ENCODE assay signal across 13 cellular contexts in the genomic region with DNA sequence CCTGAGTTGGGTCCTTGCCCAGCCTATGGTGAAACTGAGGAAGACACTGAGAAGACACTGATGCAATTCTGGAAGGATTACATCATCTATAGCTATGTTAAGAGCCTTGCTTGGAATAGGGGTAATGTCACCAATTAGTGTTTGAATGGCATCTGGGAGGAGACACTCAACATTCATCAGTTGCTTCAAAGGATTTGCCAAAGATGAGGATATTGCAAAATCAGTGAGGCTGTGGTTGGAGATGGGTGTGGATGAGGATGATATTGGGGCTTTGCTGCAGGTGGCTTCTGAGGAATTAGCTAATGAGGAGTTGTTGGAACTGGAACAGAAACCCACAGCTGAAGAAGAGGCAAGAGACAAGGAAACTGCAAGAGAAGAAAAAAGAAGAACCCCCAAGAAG.
"Had no signal": no experiment of that assay in that cellular context is flagged by ENCODE, and none has a peak within 500 bp of the region (broad histone marks: within the 10 kb centered on the region; RNA-seq: fewer than 3 reads in every experiment).

No MANE protein-coding gene starts in this region.

- ATAC-seq: activated T-helper 17 cell treated with anti-CD3 and anti-CD28 coated beads, Interleukin-2, amount 50 U/mL, for 72 hours; gastrocnemius medialis; heart right ventricle had no signal

- H3K4me3 ChIP-seq: coronary artery, gastrocnemius medialis, heart right ventricle had no signal

- H3K36me3 ChIP-seq: gastrocnemius medialis, heart right ventricle had no signal

- H3K9me3 Mint-ChIP-seq: activated naive CD4-positive, alpha-beta T cell treated with anti-CD3 and anti-CD28 coated beads for 36 hours; activated T-helper 17 cell treated with anti-CD3 and anti-CD28 coated beads, Interleukin-2, amount 50 U/mL, for 72 hours; naive B cell had no signal

- H3K9me3 ChIP-seq: gastrocnemius medialis, heart right ventricle had no signal

- H3K27ac ChIP-seq: coronary artery, epithelial cell of prostate, gastrocnemius medialis, heart right ventricle, parathyroid adenoma, VCaP had no signal

- H3K27me3 Mint-ChIP-seq: activated T-helper 17 cell treated with anti-CD3 and anti-CD28 coated beads, Interleukin-2, amount 50 U/mL, for 72 hours; naive B cell had no signal

- H3K27me3 ChIP-seq: gastrocnemius medialis, heart right ventricle had no signal

- H3K9ac ChIP-seq: parathyroid adenoma had no signal

- H3K4me3 Mint-ChIP-seq: activated naive CD4-positive, alpha-beta T cell treated with anti-CD3 and anti-CD28 coated beads for 36 hours; activated T-helper 17 cell treated with anti-CD3 and anti-CD28 coated beads, Interleukin-2, amount 50 U/mL, for 72 hours; naive B cell had no signal

- H3K4me1 ChIP-seq: gastrocnemius medialis, heart right ventricle, parathyroid adenoma had no signal

- H2AFZ ChIP-seq: parathyroid adenoma had no signal

- H3K27ac Mint-ChIP-seq: activated naive CD4-positive, alpha-beta T cell treated with anti-CD3 and anti-CD28 coated beads for 36 hours; activated T-helper 17 cell treated with anti-CD3 and anti-CD28 coated beads, Interleukin-2, amount 50 U/mL, for 72 hours; naive B cell had no signal

- DNase-seq: activated naive CD4-positive, alpha-beta T cell treated with anti-CD3 and anti-CD28 coated beads for 36 hours; activated T-cell treated with anti-CD3 and anti-CD28 coated beads for 4 hours; central memory CD4-positive, alpha-beta T cell; effector memory CD4-positive, alpha-beta T cell; gastrocnemius medialis; heart right ventricle; naive B cell; stimulated activated CD4-positive, alpha-beta T cell treated with anti-CD3 and anti-CD28 coated beads, Interleukin-4, amount 100 ng/mL, for 24 hours had no signal

- H3K4me1 Mint-ChIP-seq: activated T-helper 17 cell treated with anti-CD3 and anti-CD28 coated beads, Interleukin-2, amount 50 U/mL, for 72 hours; naive B cell had no signal

- H3K79me2 ChIP-seq: parathyroid adenoma had no signal
